ENCODE assay signal across 8 cellular contexts in genomic region chr9:4984571-4985375, GRCh38. TPM values are rescaled to one million over a fixed set of nuclear protein-coding genes. Genes with fewer than 3 reads are reported as not detected.
DNase-seq lines count a peak whose midpoint lies in the region; ATAC-seq and TF ChIP-seq lines count a peak whose summit lies in the region.

JAK2 (plus strand) TSS chr9:4985272; CDS start chr9:5021988, 36,716 bp downstream.

- H3K27me3 ChIP-seq in GM23248 (replicated peaks; ENCODE audit: insufficient read depth) (no peaks in the 10 kb centered on the region), foreskin keratinocyte (no peaks in the 10 kb centered on the region), neutrophil (no peaks in the 10 kb centered on the region)

- H3K4me1 ChIP-seq in GM23248 (ENCODE audit: insufficient read depth) (peaks cover 28% of the 10 kb centered on the region), foreskin keratinocyte (peaks cover 5% of the 10 kb centered on the region), neutrophil (ENCODE audit: control insufficient read depth in 1 of 2, insufficient read depth in 1 of 2, low read depth in 1 of 2, low read length in 1 of 2) (peaks cover 53 to 54% of the 10 kb centered on the region in 2 experiments)

- no peaks in the 10 kb centered on the region for H4K20me1 ChIP-seq in GM23248 (ENCODE audit: insufficient read depth)

- H3K79me2 ChIP-seq in GM23248 (ENCODE audit: insufficient read depth), result peaks cover 40% of the 10 kb centered on the region

- 1 to 2% methylated on average over 82 of the region's 88 CpGs for WGBS in GM23248 (ENCODE audit: low coverage in 1 of 2, low lambda C conversion rate in 2 of 2, missing lambda C conversion rate in 2 of 2), 2 experiments

- peak; percentile 94 for ATAC-seq in foreskin keratinocyte

- H3K9me3 ChIP-seq in GM23248 (ENCODE audit: low read depth), result no peaks in the 10 kb centered on the region
- no peaks in the 10 kb centered on the region for H3K9me3 ChIP-seq in neutrophil

- no peaks in the 10 kb centered on the region for H3K9me2 ChIP-seq in GM23248 (ENCODE audit: insufficient read depth)

- TF ChIP-seq CTCF in foreskin keratinocyte (conservative IDR thresholded peaks at IDR 0.05) (peak; percentile 75), neutrophil (IDR thresholded peaks at IDR 0.05) (peak; percentile 23)

- in situ Hi-C loops in GM23248 (cut with MboI), result no loop called here

- H3K36me3 ChIP-seq in GM23248 (ENCODE audit: low read depth), result no peaks in the 10 kb centered on the region
- H3K36me3 ChIP-seq in neutrophil, result no peaks in the 10 kb centered on the region

- peak within 1 kb of the TSS; percentile 92 for H3K9ac ChIP-seq in GM23248

- H3K27ac ChIP-seq in GM23248 (peak within 1 kb of the TSS; percentile 94), foreskin keratinocyte (peak within 1 kb of the TSS; percentile 83), neutrophil (peak within 1 kb of the TSS; percentile 93), substantia nigra (ENCODE audit: low read depth, low read length, poor library complexity, severe bottlenecking) (peak within 1 kb of the TSS; percentile 85)

- peak; percentile 98 for DNase-seq in ELF-1 (ENCODE audit: low read depth, low spot score)
- peak; percentile 98 for DNase-seq in GM23248
- DNase-seq in Kasumi-1 (lab: John Stamatoyannopoulos, UW), result peak; percentile 58 to 64
- peak; percentile 43 for DNase-seq in SHP77 treated with DMSO at 0.1 percent for 48 hours (lab: John Stamatoyannopoulos, UW)
- DNase-seq in activated gamma-delta T cell (lab: John Stamatoyannopoulos, UW), result peak; percentile 74
- peak; percentile 85 to 93 for DNase-seq in foreskin keratinocyte
- peak; percentile 67 to 94 (median 86) for DNase-seq in substantia nigra (lab: John Stamatoyannopoulos, UW)

- H3K4me2 ChIP-seq in GM23248 (ENCODE audit: unreplicated experiment), result peak within 1 kb of the TSS; percentile 94

- peaks cover 27% of the 10 kb centered on the region for H3F3A ChIP-seq in GM23248 (ENCODE audit: insufficient read depth)

- H3K4me3 ChIP-seq in GM23248, result peak within 1 kb of the TSS; percentile 81
- peak within 1 kb of the TSS; percentile 75 to 84 for H3K4me3 ChIP-seq in neutrophil (ENCODE audit: low read depth in 1 of 2, low read length in 1 of 2)

- H2AFZ ChIP-seq in GM23248, result peak within 1 kb of the TSS; percentile 95

RNA-seq across cellular contexts. Expression of gene JAK2, which starts in this region (rescaled TPM):
- 6.5 and 6.7 TPM in 2 replicates for total RNA-seq in GM23248 (2014; rRNA removed; shearing (Covaris generic))
- polyA plus RNA-seq in GM23248 (2016; fragmentation: Nextera tagmentation; extraction: Ambion mirVana) (4.1 and 5.0 TPM in 2 replicates), foreskin keratinocyte (1.0 TPM in 2 replicates)
- 5.3 and 6.4 TPM in 2 replicates for total RNA-seq in foreskin keratinocyte

Comparison
In these comparisons a context has a peak if more than half of its experiments do, and no peak if none do; other contexts are left out.
1. Peak in every context shown above with its lines: DNase-seq, ATAC-seq, H3K4me3 ChIP-seq and H3K27ac ChIP-seq.
2. DNase-seq: peak in every context shown above with its lines; median percentile 98 in ELF-1; 98 in GM23248; 89 in foreskin keratinocyte; 86 in substantia nigra; 74 in activated gamma-delta T cell; 61 in Kasumi-1; 43 in SHP77 treated with DMSO at 0.1 percent for 48 hours.